Comparison of ENCODE assay signal across 13 cellular contexts in the genomic region with DNA sequence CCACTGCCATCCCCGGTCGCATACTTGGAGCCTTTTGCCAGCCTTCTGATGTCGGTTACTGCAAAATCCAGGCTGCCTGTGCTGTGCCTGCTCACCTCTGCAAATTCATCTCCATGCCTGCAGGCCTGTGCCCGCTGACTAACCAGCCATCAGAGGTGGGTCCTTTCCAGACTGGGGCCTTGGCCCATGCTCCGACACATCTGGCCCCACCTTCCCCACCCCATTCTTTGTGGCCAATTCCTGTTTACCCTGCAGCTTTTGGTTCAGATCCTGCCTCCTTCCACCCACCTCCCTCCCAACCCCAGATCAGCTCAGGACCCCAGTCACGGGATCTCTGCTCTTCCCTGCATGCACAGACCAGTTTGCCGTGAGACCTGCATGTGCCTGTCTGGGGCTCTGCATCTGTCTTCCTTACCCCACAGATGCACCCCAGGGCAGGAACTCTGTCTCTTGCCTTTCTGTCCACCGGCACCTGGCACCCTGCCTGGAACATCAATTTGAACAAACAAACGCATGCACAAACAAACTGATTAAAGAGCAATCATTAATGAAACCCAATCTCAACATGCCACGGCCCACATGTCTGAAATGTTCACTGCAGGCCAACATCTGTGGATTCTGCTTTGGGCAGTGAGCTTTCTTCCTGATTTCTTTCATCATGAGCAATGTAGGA.
DNase-seq lines count a peak whose midpoint lies in the region; ATAC-seq and TF ChIP-seq lines count a peak whose summit lies in the region.
"Had no signal": no experiment of that assay in that cellular context is flagged by ENCODE, and none has a peak within 500 bp of the region (broad histone marks: within the 10 kb centered on the region; RNA-seq: fewer than 3 reads in every experiment).

No MANE protein-coding gene starts in this region.

- TF ChIP-seq CTCF in VCaP (conservative IDR thresholded peaks at IDR 0.05) (no peak), lower lobe of right lung (IDR thresholded peaks at IDR 0.05) (no peak)

- H3K4me3 ChIP-seq in lower lobe of right lung: no peak overlapping the region
- H3K4me3 ChIP-seq: cardiac muscle cell, K562 had no signal

- ATAC-seq in lower lobe of right lung (no peak), GM21390 (IDR thresholded peaks at IDR 0.05; ENCODE audit: unreplicated experiment) (no peak), HG03521 (IDR thresholded peaks at IDR 0.05; ENCODE audit: unreplicated experiment) (no peak), GM21717 (IDR thresholded peaks at IDR 0.05; ENCODE audit: unreplicated experiment) (no peak)
- ATAC-seq: K562 had no signal

- intact Hi-C loops in lower lobe of right lung (cut with DNase I): no loop called here

- peak; percentile 49 for DNase-seq in DMS153 (lab: John Stamatoyannopoulos, UW)
- peak; percentile 76 for DNase-seq in NCI-H1694 treated with DMSO at 0.1 percent for 48 hours (lab: John Stamatoyannopoulos, UW)
- DNase-seq in lower lobe of right lung: peak; percentile 27
- DNase-seq in NCI-H1092 treated with DMSO at 0.1 percent for 48 hours (lab: John Stamatoyannopoulos, UW): no peak
- DNase-seq: activated CD4-positive, alpha-beta memory T cell treated with anti-CD3 and anti-CD28 coated beads, Interleukin-2, amount 10 ng/mL, durations not matched to agents 7 days and 5 days; NCI-H2227 treated with DMSO at 0.1 percent for 48 hours; RPMI8226 had no signal

- H3K9me3 ChIP-seq in lower lobe of right lung: peaks cover 7% of the 10 kb centered on the region

- H3K36me3 ChIP-seq in lower lobe of right lung: no peaks in the 10 kb centered on the region
- H3K36me3 ChIP-seq: cardiac muscle cell had no signal

- no peaks in the 10 kb centered on the region for H3K27me3 ChIP-seq in lower lobe of right lung (ENCODE audit: low read depth)
- H3K27me3 ChIP-seq: cardiac muscle cell had no signal

- H3K4me1 ChIP-seq in lower lobe of right lung: no peaks in the 10 kb centered on the region

- H3K27ac ChIP-seq in VCaP (peak overlapping the region; percentile 56), lower lobe of right lung (no peak overlapping the region)
- H3K27ac ChIP-seq: cardiac muscle cell had no signal
